22 cellular contexts compared by ENCODE assay signal in genomic region chrX:97070346-97070745, GRCh38.
DNase-seq lines count a peak whose midpoint lies in the region; ATAC-seq lines count a peak whose summit lies in the region.
"Had no signal": no experiment of that assay in that cellular context is flagged by ENCODE, and none has a peak within 500 bp of the region (broad histone marks: within the 10 kb centered on the region; RNA-seq: fewer than 3 reads in every experiment).

No MANE protein-coding gene starts in this region.

- no peaks in the 10 kb centered on the region for H3K9me3 Mint-ChIP-seq in activated CD4-positive, alpha-beta memory T cell treated with anti-CD3 and anti-CD28 coated beads, Interleukin-2, amount 10 ng/mL, durations not matched to agents 7 days and 5 days
- H3K9me3 Mint-ChIP-seq: CD4-positive, CD25-positive, alpha-beta regulatory T cell; GM23338 had no signal

- peaks cover 2% of the 10 kb centered on the region for H3K36me3 Mint-ChIP-seq in activated CD4-positive, alpha-beta memory T cell treated with anti-CD3 and anti-CD28 coated beads, Interleukin-2, amount 10 ng/mL, durations not matched to agents 7 days and 5 days (ENCODE audit: low read depth)
- H3K36me3 Mint-ChIP-seq: CD4-positive, CD25-positive, alpha-beta regulatory T cell had no signal

- ATAC-seq in HG03571 (IDR thresholded peaks at IDR 0.05; ENCODE audit: unreplicated experiment) (no peak), GM21619 (IDR thresholded peaks at IDR 0.05; ENCODE audit: unreplicated experiment) (no peak), GM21447 (IDR thresholded peaks at IDR 0.05; ENCODE audit: unreplicated experiment) (no peak)
- ATAC-seq: GM12878, GM23338, K562 had no signal

- H3K27me3 Mint-ChIP-seq in activated CD4-positive, alpha-beta memory T cell treated with anti-CD3 and anti-CD28 coated beads, Interleukin-2, amount 10 ng/mL, durations not matched to agents 7 days and 5 days = no peaks in the 10 kb centered on the region
- H3K27me3 Mint-ChIP-seq: CD4-positive, CD25-positive, alpha-beta regulatory T cell had no signal

- no peak overlapping the region for H3K4me3 Mint-ChIP-seq in activated CD4-positive, alpha-beta memory T cell treated with anti-CD3 and anti-CD28 coated beads, Interleukin-2, amount 10 ng/mL, durations not matched to agents 7 days and 5 days
- H3K4me3 Mint-ChIP-seq: CD4-positive, CD25-positive, alpha-beta regulatory T cell; GM23338 had no signal

- DNase-seq in EH (ENCODE audit: low read depth) (peak; percentile 34), amniotic stem cell (lab: John Stamatoyannopoulos, UW) (peak; percentile 2), fibroblast of gingiva (ENCODE audit: low read depth) (peak; percentile 2), skeletal muscle cell (ENCODE audit: low read depth) (peak; percentile 4)
- DNase-seq in activated CD4-positive, alpha-beta memory T cell treated with anti-CD3 and anti-CD28 coated beads, Interleukin-2, amount 10 ng/mL, durations not matched to agents 7 days and 5 days = no peak
- DNase-seq: BE2C; Caco-2; CD4-positive, CD25-positive, alpha-beta regulatory T cell; EL; HCEC 1CT; NCI-H1105 treated with DMSO at 0.1 percent for 48 hours; NCI-H1694 treated with DMSO at 0.1 percent for 48 hours; NCI-H2107; NCI-H510A treated with DMSO at 0.1 percent for 48 hours; NCI-H774; SHP77 had no signal

- no peak overlapping the region for H3K4me3 ChIP-seq in skeletal muscle cell (ENCODE audit: low read depth, low read length)
- H3K4me3 ChIP-seq: GM12878, GM23338, K562 had no signal

- POLR2A ChIA-PET in activated CD4-positive, alpha-beta memory T cell treated with anti-CD3 and anti-CD28 coated beads, Interleukin-2, amount 10 ng/mL, durations not matched to agents 7 days and 5 days (lab: Charles Lee) = no interaction called here

- no peak overlapping the region for H3K27ac Mint-ChIP-seq in activated CD4-positive, alpha-beta memory T cell treated with anti-CD3 and anti-CD28 coated beads, Interleukin-2, amount 10 ng/mL, durations not matched to agents 7 days and 5 days
- H3K27ac Mint-ChIP-seq: CD4-positive, CD25-positive, alpha-beta regulatory T cell; GM23338 had no signal

- CTCF ChIA-PET in activated CD4-positive, alpha-beta memory T cell treated with anti-CD3 and anti-CD28 coated beads, Interleukin-2, amount 10 ng/mL, durations not matched to agents 7 days and 5 days (lab: Charles Lee) = no interaction called here

- H3K4me1 Mint-ChIP-seq in activated CD4-positive, alpha-beta memory T cell treated with anti-CD3 and anti-CD28 coated beads, Interleukin-2, amount 10 ng/mL, durations not matched to agents 7 days and 5 days = no peaks in the 10 kb centered on the region
- H3K4me1 Mint-ChIP-seq: CD4-positive, CD25-positive, alpha-beta regulatory T cell had no signal
